17 cellular contexts compared by ENCODE assay signal in genomic region chr1:94553323-94553730, GRCh38. TPM values are rescaled to one million over a fixed set of nuclear protein-coding genes. Genes with fewer than 3 reads are reported as not detected.
DNase-seq lines count a peak whose midpoint lies in the region; TF ChIP-seq lines count a peak whose summit lies in the region.
"Had no signal": no experiment of that assay in that cellular context is flagged by ENCODE, and none has a peak within 500 bp of the region (broad histone marks: within the 10 kb centered on the region; RNA-seq: fewer than 3 reads in every experiment).

No MANE protein-coding gene starts in this region.

- DNase-seq in NCI-H510A treated with DMSO at 0.1 percent for 48 hours (lab: John Stamatoyannopoulos, UW) (peak; percentile 17), NCI-H510A (lab: John Stamatoyannopoulos, UW) (no peak), brain microvascular endothelial cell (peak; percentile 32), mesenchymal stem cell (peak; percentile 64), type B pancreatic cell (ENCODE audit: extremely low spot score, unreplicated experiment) (no peak), substantia nigra (lab: John Stamatoyannopoulos, UW) (no peak), NCI-H524 treated with DMSO at 0.1 percent for 48 hours (lab: John Stamatoyannopoulos, UW) (no peak), SKM-1 treated with dmso at 0.1 percent for 144 hours (lab: John Stamatoyannopoulos, UW; ENCODE audit: unreplicated experiment) (no peak)
- DNase-seq: ACHN; activated effector memory CD4-positive, alpha-beta T cell treated with anti-CD3 and anti-CD28 coated beads, Interleukin-2, amount 50 U/mL, for 16 hours; NCI-H2081 treated with DMSO at 0.1 percent for 48 hours; Peyer's patch; spleen; upper lobe of left lung had no signal

- no peak overlapping the region for H4K8ac ChIP-seq in mesenchymal stem cell (ENCODE audit: low read length)

- H2AK5ac ChIP-seq in mesenchymal stem cell (ENCODE audit: low read length, severe bottlenecking): no peak overlapping the region

- no peak overlapping the region for H2BK15ac ChIP-seq in mesenchymal stem cell (ENCODE audit: low read depth, poor library complexity, severe bottlenecking)

- H3K36me3 ChIP-seq in brain microvascular endothelial cell (replicated peaks) (no peaks in the 10 kb centered on the region), mesenchymal stem cell (ENCODE audit: control insufficient read depth in 1 of 2, insufficient read depth in 2 of 2, low read depth in 1 of 2, low read length in 2 of 2) (no peaks in the 10 kb centered on the region)
- H3K36me3 ChIP-seq: cardiac muscle cell, Peyer's patch, spleen, upper lobe of left lung had no signal

- no peak overlapping the region for H3K14ac ChIP-seq in mesenchymal stem cell (ENCODE audit: low read length in 2 of 2)

- H3K23ac ChIP-seq in mesenchymal stem cell (ENCODE audit: low read length in 2 of 2): no peak overlapping the region

- no peak overlapping the region for H3K9ac ChIP-seq in mesenchymal stem cell (ENCODE audit: low read length)
- H3K9ac ChIP-seq: KMS-11 had no signal

- H3K4me1 Mint-ChIP-seq in type B pancreatic cell (ENCODE audit: unreplicated experiment): peaks cover 56% of the 10 kb centered on the region

- H3K4me3 ChIP-seq in brain microvascular endothelial cell (ENCODE audit: low read depth, low read length) (no peak overlapping the region), mesenchymal stem cell (ENCODE audit: insufficient read depth in 1 of 2, low read depth in 1 of 2, low read length in 2 of 2) (no peak overlapping the region)
- H3K4me3 ChIP-seq: cardiac muscle cell, Peyer's patch, spleen, upper lobe of left lung had no signal

- H3K4ac ChIP-seq in mesenchymal stem cell (ENCODE audit: low read depth in 1 of 2, low read length in 2 of 2): peak overlapping the region in 1 of 2 experiments; percentile 64

- no peaks in the 10 kb centered on the region for H3K36me3 Mint-ChIP-seq in type B pancreatic cell

- in situ Hi-C loops in brain microvascular endothelial cell (cut with HindIII; ENCODE audit: low pct_ligation_motif_present, low sequenced_read_pairs): no loop called here

- peaks cover 6% of the 10 kb centered on the region for H3K4me1 ChIP-seq in mesenchymal stem cell (ENCODE audit: control insufficient read depth, insufficient read depth, low read depth, low read length)
- H3K4me1 ChIP-seq: spleen had no signal

- no peak overlapping the region for H2BK5ac ChIP-seq in mesenchymal stem cell (ENCODE audit: low read depth, low read length, poor library complexity, severe bottlenecking)

- H3K9me3 Mint-ChIP-seq in type B pancreatic cell: no peaks in the 10 kb centered on the region
- H3K9me3 Mint-ChIP-seq: T-helper 2 cell treated with Interferon-gamma antibody and Interleukin-4, amounts not matched to agents 5 μg/mL and 100 μg/mL, for 36 hours had no signal

- no peaks in the 10 kb centered on the region for H3K9me3 ChIP-seq in mesenchymal stem cell (ENCODE audit: control insufficient read depth, low read length)
- H3K9me3 ChIP-seq: Peyer's patch, spleen, upper lobe of left lung had no signal

- peak overlapping the region in 1 of 2 experiments; percentile 64 for H3K18ac ChIP-seq in mesenchymal stem cell (ENCODE audit: low read depth in 1 of 2, low read length in 2 of 2)

- no peak overlapping the region for H3K4me2 ChIP-seq in mesenchymal stem cell (ENCODE audit: low read length, poor library complexity, severe bottlenecking)
- H3K4me2 ChIP-seq: KMS-11 had no signal

- H3K79me1 ChIP-seq in mesenchymal stem cell (replicated peaks; ENCODE audit: low read length, poor library complexity, severe bottlenecking): no peaks in the 10 kb centered on the region

- H2BK12ac ChIP-seq in mesenchymal stem cell (ENCODE audit: low read length in 2 of 2): peak overlapping the region in 1 of 2 experiments; percentile 17

- no peak overlapping the region for H2BK120ac ChIP-seq in mesenchymal stem cell (ENCODE audit: low read depth, low read length)

- no peaks in the 10 kb centered on the region for H3K27me3 Mint-ChIP-seq in type B pancreatic cell

- H3K27ac ChIP-seq in brain microvascular endothelial cell (no peak overlapping the region), mesenchymal stem cell (ENCODE audit: low read length, poor library complexity, severe bottlenecking) (no peak overlapping the region), substantia nigra (ENCODE audit: low read depth, low read length, poor library complexity, severe bottlenecking) (no peak overlapping the region)
- H3K27ac ChIP-seq: cardiac muscle cell, KMS-11, spleen had no signal

- H4K91ac ChIP-seq in mesenchymal stem cell (ENCODE audit: low read length): no peak overlapping the region

- peak overlapping the region; percentile 60 for H3K4me3 Mint-ChIP-seq in type B pancreatic cell
- H3K4me3 Mint-ChIP-seq: T-helper 2 cell treated with Interferon-gamma antibody and Interleukin-4, amounts not matched to agents 5 μg/mL and 100 μg/mL, for 36 hours had no signal

- no peaks in the 10 kb centered on the region for H3K27me3 ChIP-seq in brain microvascular endothelial cell (replicated peaks)
- no peaks in the 10 kb centered on the region for H3K27me3 ChIP-seq in mesenchymal stem cell (ENCODE audit: control insufficient read depth in 1 of 2, insufficient read depth in 1 of 2, low read length in 2 of 2)
- H3K27me3 ChIP-seq: cardiac muscle cell, Peyer's patch, spleen, upper lobe of left lung had no signal

- 8% methylated on average over 5 of the region's 5 CpGs for WGBS in mesenchymal stem cell

- no peak for TF ChIP-seq CTCF in brain microvascular endothelial cell (IDR thresholded peaks at IDR 0.05; ENCODE audit: low read depth, low read length, missing control alignments)
- TF ChIP-seq CTCF in type B pancreatic cell (conservative IDR thresholded peaks at IDR 0.05): no peak

- H3K27ac Mint-ChIP-seq in type B pancreatic cell: peak overlapping the region; percentile 87
- H3K27ac Mint-ChIP-seq: T-helper 2 cell treated with Interferon-gamma antibody and Interleukin-4, amounts not matched to agents 5 μg/mL and 100 μg/mL, for 36 hours had no signal

- H2AFZ ChIP-seq in mesenchymal stem cell (ENCODE audit: low read depth, low read length): peak overlapping the region; percentile 64

RNA-seq across cellular contexts. Expression of gene F3, which starts 11.8 kb away (rescaled TPM):
- polyA plus RNA-seq in mesenchymal stem cell (2013, experiment 1 of 2): 511 TPM
- 536 TPM for polyA plus RNA-seq in mesenchymal stem cell (2013, experiment 2 of 2)
- total RNA-seq in type B pancreatic cell (ENCODE audit: low replicate concordance): 102 and 207 TPM in 2 replicates

Comparison
In these comparisons a context has a peak if more than half of its experiments do, and no peak if none do; other contexts are left out.
1. DNase-seq: peak in NCI-H510A treated with DMSO at 0.1 percent for 48 hours (single experiment), brain microvascular endothelial cell (single experiment) and mesenchymal stem cell (single experiment); none in NCI-H510A (single experiment), type B pancreatic cell (single experiment), substantia nigra (0 of 49), NCI-H524 treated with DMSO at 0.1 percent for 48 hours (single experiment) and SKM-1 treated with dmso at 0.1 percent for 144 hours (single experiment).